Comparison of ENCODE assay signal across 17 cellular contexts in genomic region chr22:20186183-20186870, GRCh38. TPM values are rescaled to one million over a fixed set of nuclear protein-coding genes. Genes with fewer than 3 reads are reported as not detected.
DNase-seq lines count a peak whose midpoint lies in the region; ATAC-seq and TF ChIP-seq lines count a peak whose summit lies in the region.
"Had no signal": no experiment of that assay in that cellular context is flagged by ENCODE, and none has a peak within 500 bp of the region (broad histone marks: within the 10 kb centered on the region; RNA-seq: fewer than 3 reads in every experiment).

No MANE protein-coding gene starts in this region.

- POLR2A ChIA-PET in PC-3 (lab: Charles Lee; ENCODE audit: unreplicated experiment), result interaction anchor here (0.6 kb wide), 1 partner anchor 11 kb away, joined by 3 read pairs; no protein-coding TSS in a partner anchor
- POLR2A ChIA-PET in Caco-2 (lab: Charles Lee), result no interaction called here

- H3K4me1 ChIP-seq in DND-41 (ENCODE audit: insufficient read depth, low read length), result no peaks in the 10 kb centered on the region
- no peaks in the 10 kb centered on the region for H3K4me1 ChIP-seq in H9 (ENCODE audit: insufficient read depth, low read length)
- H3K4me1 ChIP-seq in PC-3 (ENCODE audit: insufficient read depth, low read length), result no peaks in the 10 kb centered on the region
- H3K4me1 ChIP-seq in iPS DF 6.9 (ENCODE audit: control insufficient read depth, insufficient read depth, low read length), result no peaks in the 10 kb centered on the region
- H3K4me1 ChIP-seq in ascending aorta, result no peaks in the 10 kb centered on the region
- H3K4me1 ChIP-seq in Caco-2, result no peaks in the 10 kb centered on the region
- no peaks in the 10 kb centered on the region for H3K4me1 ChIP-seq in transverse colon
- H3K4me1 ChIP-seq: heart right ventricle, lower lobe of right lung had no signal

- H3K4me2 ChIP-seq in DND-41 (ENCODE audit: insufficient read depth, low read length), result no peak overlapping the region
- H3K4me2 ChIP-seq in H9 (ENCODE audit: insufficient read depth, insufficient read length, low read length), result no peak overlapping the region
- no peak overlapping the region for H3K4me2 ChIP-seq in PC-3 (ENCODE audit: low read length)
- H3K4me2 ChIP-seq: smooth muscle cell had no signal

- no peaks in the 10 kb centered on the region for H3K23me2 ChIP-seq in H9 (ENCODE audit: insufficient read length, low read depth, low read length, poor library complexity, severe bottlenecking)

- no peaks in the 10 kb centered on the region for H3K79me1 ChIP-seq in H9 (ENCODE audit: insufficient read depth, low read depth, low read length, poor library complexity, severe bottlenecking)

- H2AFZ ChIP-seq in DND-41 (ENCODE audit: low read depth, low read length) (no peak overlapping the region), H9 (ENCODE audit: low read length) (no peak overlapping the region), PC-3 (ENCODE audit: low read length) (no peak overlapping the region)

- H3K18ac ChIP-seq in H9 (ENCODE audit: insufficient read length, low read depth, low read length), result no peak overlapping the region

- no peak for TF ChIP-seq EP300 in transverse colon (IDR thresholded peaks at IDR 0.05; ENCODE audit: low read depth)

- DNase-seq in DND-41, result no peak
- DNase-seq in H9, result peak; percentile 87
- no peak for DNase-seq in PC-3
- DNase-seq in iPS DF 6.9 (ENCODE audit: low read depth, low spot score), result peak; percentile 37
- no peak for DNase-seq in ascending aorta (ENCODE audit: low spot score in 2 of 2)
- no peak for DNase-seq in Caco-2
- DNase-seq in transverse colon, result no peak
- DNase-seq: activated naive CD4-positive, alpha-beta T cell; CD4-positive, CD25-positive, alpha-beta regulatory T cell; heart right ventricle; Kasumi-1; lower lobe of right lung; NCI-H2107; T1000 had no signal

- H3K79me2 ChIP-seq in DND-41 (ENCODE audit: insufficient read depth, low read length), result no peaks in the 10 kb centered on the region
- H3K79me2 ChIP-seq in H9 (ENCODE audit: insufficient read depth, low read length), result no peaks in the 10 kb centered on the region
- H3K79me2 ChIP-seq in PC-3 (ENCODE audit: low read length), result no peaks in the 10 kb centered on the region

- intact Hi-C loops in PC-3 (cut with micrococcal nuclease), result no loop called here
- intact Hi-C loops in ascending aorta (cut with DNase I), result no loop called here
- intact Hi-C loops in Caco-2 (cut with micrococcal nuclease; ENCODE audit: unreplicated experiment), result no loop called here
- intact Hi-C loops in transverse colon (cut with DNase I; ENCODE audit: low total_unique reads), result no loop called here

- H3T11ph ChIP-seq in H9 (ENCODE audit: low read length), result no peak overlapping the region

- H4K91ac ChIP-seq in H9 (ENCODE audit: insufficient read length, low read depth, low read length), result no peak overlapping the region

- no peak overlapping the region for H3K4me3 ChIP-seq in DND-41 (ENCODE audit: low read depth in 1 of 2, low read length in 2 of 2)
- no peak overlapping the region for H3K4me3 ChIP-seq in PC-3 (ENCODE audit: low read length)
- no peak overlapping the region for H3K4me3 ChIP-seq in iPS DF 6.9 (ENCODE audit: low read length)
- no peak overlapping the region for H3K4me3 ChIP-seq in ascending aorta
- no peak overlapping the region for H3K4me3 ChIP-seq in Caco-2 (ENCODE audit: low read depth, low read length)
- no peak overlapping the region for H3K4me3 ChIP-seq in transverse colon
- H3K4me3 ChIP-seq: heart right ventricle, lower lobe of right lung, smooth muscle cell had no signal

- H4K5ac ChIP-seq in H9 (ENCODE audit: insufficient read length, low read depth, low read length), result no peak overlapping the region

- ATAC-seq in DND-41 (ENCODE audit: insufficient read depth, low read depth), result no peak
- no peak for ATAC-seq in PC-3
- no peak for ATAC-seq in GM18907 (IDR thresholded peaks at IDR 0.05; ENCODE audit: unreplicated experiment)
- ATAC-seq: heart right ventricle, lower lobe of right lung had no signal

- H2BK120ac ChIP-seq in H9 (ENCODE audit: low read depth, low read length, poor library complexity, severe bottlenecking), result no peak overlapping the region

- H3K27me3 ChIP-seq in DND-41 (ENCODE audit: insufficient read depth, low read length, poor library complexity) (no peaks in the 10 kb centered on the region), H9 (ENCODE audit: insufficient read depth, low read length) (no peaks in the 10 kb centered on the region), PC-3 (ENCODE audit: low read length) (no peaks in the 10 kb centered on the region), iPS DF 6.9 (ENCODE audit: control insufficient read depth, insufficient read depth, low read length) (no peaks in the 10 kb centered on the region), ascending aorta (no peaks in the 10 kb centered on the region), Caco-2 (replicated peaks; ENCODE audit: control insufficient read depth, insufficient read depth, low read length) (no peaks in the 10 kb centered on the region), transverse colon (peaks cover 3% of the 10 kb centered on the region)

- CTCF ChIA-PET in PC-3 (lab: Charles Lee) (no interaction called here), Caco-2 (lab: Charles Lee) (no interaction called here)

- H3K23ac ChIP-seq in H9 (ENCODE audit: insufficient read length, low read depth, low read length), result no peak overlapping the region

- TF ChIP-seq CTCF in DND-41 (IDR thresholded peaks at IDR 0.05; ENCODE audit: borderline replicate concordance, extremely low read depth, low read length, poor library complexity, severe bottlenecking) (peak; percentile 15), H9 (conservative IDR thresholded peaks at IDR 0.05) (peak; percentile 70), PC-3 (conservative IDR thresholded peaks at IDR 0.05; ENCODE audit: low read depth, low read length) (peak; percentile 24; the same call in 1 of the 2 replicates), ascending aorta (IDR thresholded peaks at IDR 0.05) (no peak), Caco-2 (IDR thresholded peaks at IDR 0.05; ENCODE audit: insufficient read depth in 1 of 2, low read depth in 1 of 2, low read length in 1 of 2, severe bottlenecking in 1 of 2, unreplicated experiment in 1 of 2) (no peak), transverse colon (IDR thresholded peaks at IDR 0.05) (no peak)

- no peak overlapping the region; a peak in 1 of 7 replicates for H3K27ac Mint-ChIP-seq in H9
- H3K27ac Mint-ChIP-seq in Caco-2 (ENCODE audit: unreplicated experiment), result no peak overlapping the region
- H3K27ac Mint-ChIP-seq: CD4-positive, CD25-positive, alpha-beta regulatory T cell had no signal

- H3K9me2 ChIP-seq in PC-3 (replicated peaks; ENCODE audit: low read length), result no peaks in the 10 kb centered on the region

- H4K8ac ChIP-seq in H9 (replicated peaks; ENCODE audit: insufficient read length, low read depth, low read length), result no peak overlapping the region

- no peaks in the 10 kb centered on the region for H3K36me3 ChIP-seq in DND-41 (ENCODE audit: insufficient read depth, low read length)
- H3K36me3 ChIP-seq in PC-3 (ENCODE audit: low read depth, low read length), result no peaks in the 10 kb centered on the region
- no peaks in the 10 kb centered on the region for H3K36me3 ChIP-seq in iPS DF 6.9 (ENCODE audit: control insufficient read depth, insufficient read depth, low read length)
- no peaks in the 10 kb centered on the region for H3K36me3 ChIP-seq in ascending aorta
- no peaks in the 10 kb centered on the region for H3K36me3 ChIP-seq in Caco-2 (ENCODE audit: control insufficient read depth, insufficient read depth, low read length)
- no peaks in the 10 kb centered on the region for H3K36me3 ChIP-seq in transverse colon
- H3K36me3 ChIP-seq: heart right ventricle, lower lobe of right lung had no signal

- no peak overlapping the region for H3K56ac ChIP-seq in H9 (ENCODE audit: insufficient read length, low read depth, low read length)

- WGBS in H9 (ENCODE audit: extremely low coverage, insufficient read length, low lambda C conversion rate), result no CpG with 5 or more reads among the region's 10 CpGs
- WGBS in iPS DF 6.9 (ENCODE audit: insufficient coverage, insufficient read length), result no CpG with 5 or more reads among the region's 10 CpGs
- 57% methylated on average over 10 of the region's 10 CpGs; no CpG with 5 or more reads in 1 of the 2 donors for WGBS in transverse colon (ENCODE audit: low coverage in 1 of 2), 2 donors

- H4K20me1 ChIP-seq in DND-41 (ENCODE audit: insufficient read depth, low read length) (no peaks in the 10 kb centered on the region), H9 (ENCODE audit: control insufficient read depth, insufficient read depth, insufficient read length) (peaks cover 3% of the 10 kb centered on the region), PC-3 (ENCODE audit: low read length) (no peaks in the 10 kb centered on the region)

- no peak overlapping the region for H2BK15ac ChIP-seq in H9 (ENCODE audit: low read depth, low read length)

- H3K4me3 Mint-ChIP-seq in H9 (no peak overlapping the region), Caco-2 (ENCODE audit: unreplicated experiment) (no peak overlapping the region)
- H3K4me3 Mint-ChIP-seq: CD4-positive, CD25-positive, alpha-beta regulatory T cell had no signal

- H3K14ac ChIP-seq in H9 (ENCODE audit: insufficient read depth, low read length), result no peak overlapping the region

- no peaks in the 10 kb centered on the region for H3F3A ChIP-seq in PC-3 (ENCODE audit: low read length, unreplicated experiment)

- peaks cover 5 to 12% of the 10 kb centered on the region in 2 experiments for H3K4me1 Mint-ChIP-seq in H9
- no peaks in the 10 kb centered on the region for H3K4me1 Mint-ChIP-seq in Caco-2 (ENCODE audit: low read depth, unreplicated experiment)
- H3K4me1 Mint-ChIP-seq: CD4-positive, CD25-positive, alpha-beta regulatory T cell had no signal

- no peaks in the 10 kb centered on the region for H3K9me3 ChIP-seq in DND-41 (ENCODE audit: insufficient read depth, low read length, severe bottlenecking)
- no peaks in the 10 kb centered on the region for H3K9me3 ChIP-seq in H9 (ENCODE audit: control insufficient read depth, low read depth, low read length)
- H3K9me3 ChIP-seq in PC-3 (ENCODE audit: low read length), result no peaks in the 10 kb centered on the region
- H3K9me3 ChIP-seq in iPS DF 6.9 (ENCODE audit: control insufficient read depth, insufficient read depth, low read length), result no peaks in the 10 kb centered on the region
- no peaks in the 10 kb centered on the region for H3K9me3 ChIP-seq in ascending aorta
- no peaks in the 10 kb centered on the region for H3K9me3 ChIP-seq in Caco-2
- no peaks in the 10 kb centered on the region for H3K9me3 ChIP-seq in transverse colon
- H3K9me3 ChIP-seq: heart right ventricle, lower lobe of right lung had no signal

- H3K4ac ChIP-seq in H9 (ENCODE audit: low read depth, low read length), result no peak overlapping the region

- BruUV-seq in PC-3 (replicated peaks; lab: Mats Ljungman, UMichigan) (no TSS peak), Caco-2 (replicated peaks; lab: Mats Ljungman, UMichigan) (no TSS peak)

- H2AK5ac ChIP-seq in H9 (ENCODE audit: insufficient read length, low read length), result no peak overlapping the region

- H3K36me3 Mint-ChIP-seq in H9 (ENCODE audit: insufficient read depth in 1 of 3, low read depth in 3 of 3), result no peaks in the 10 kb centered on the region
- no peaks in the 10 kb centered on the region for H3K36me3 Mint-ChIP-seq in Caco-2 (ENCODE audit: insufficient read depth, unreplicated experiment)
- H3K36me3 Mint-ChIP-seq: CD4-positive, CD25-positive, alpha-beta regulatory T cell had no signal

- in situ Hi-C loops in transverse colon (cut with MboI; ENCODE audit: low pct_ligation_motif_present in 1 of 4, low pct_unique_long_range_greater_than_20kb in 1 of 4, low sequenced_read_pairs in 3 of 4), result no loop called here

- no peak overlapping the region for H2BK5ac ChIP-seq in H9 (ENCODE audit: insufficient read length, low read length)

- no peak overlapping the region for H2BK20ac ChIP-seq in H9 (ENCODE audit: low read depth, low read length, poor library complexity, severe bottlenecking)

- H3K27ac ChIP-seq in DND-41 (ENCODE audit: low read length) (no peak overlapping the region), H9 (ENCODE audit: insufficient read length, low read depth, low read length) (no peak overlapping the region), PC-3 (ENCODE audit: low read length) (no peak overlapping the region), iPS DF 6.9 (ENCODE audit: low read length) (no peak overlapping the region), ascending aorta (no peak overlapping the region), transverse colon (no peak overlapping the region)
- H3K27ac ChIP-seq: heart right ventricle, lower lobe of right lung had no signal

- H3K9me3 Mint-ChIP-seq in H9 (no peaks in the 10 kb centered on the region), Caco-2 (ENCODE audit: unreplicated experiment) (no peaks in the 10 kb centered on the region)
- H3K9me3 Mint-ChIP-seq: CD4-positive, CD25-positive, alpha-beta regulatory T cell had no signal

- no peak for TF ChIP-seq POLR2A in transverse colon (IDR thresholded peaks at IDR 0.05)

- no peak overlapping the region for H2BK12ac ChIP-seq in H9 (ENCODE audit: insufficient read length, low read depth, low read length)

- H3K9ac ChIP-seq in DND-41 (ENCODE audit: low read depth, low read length), result no peak overlapping the region
- H3K9ac ChIP-seq in H9 (ENCODE audit: extremely low read depth, insufficient read length, low read length), result no peak overlapping the region
- no peak overlapping the region for H3K9ac ChIP-seq in PC-3 (ENCODE audit: low read length)

- H3K27me3 Mint-ChIP-seq in H9 (ENCODE audit: low read depth), result no peaks in the 10 kb centered on the region
- no peaks in the 10 kb centered on the region for H3K27me3 Mint-ChIP-seq in Caco-2 (ENCODE audit: insufficient read depth, unreplicated experiment)
- H3K27me3 Mint-ChIP-seq: CD4-positive, CD25-positive, alpha-beta regulatory T cell had no signal

RNA-seq across cellular contexts. Expression of gene CCDC188, which starts 35.5 kb away (rescaled TPM):
- not detected in 2 replicates for total RNA-seq in H9 (2021)
- total RNA-seq in PC-3 (2014; rRNA removed), result not detected in 2 replicates
- not detected for total RNA-seq in ascending aorta
- total RNA-seq in Caco-2 (2022), result not detected in 2 replicates
- under 1 TPM in 1 of 4 donors, not detected in 3; 0.41 TPM for total RNA-seq in transverse colon
- total RNA-seq: activated CD8-positive, alpha-beta memory T cell treated with anti-CD3 and anti-CD28 coated beads for 36 hours; smooth muscle cell had no signal

RNA-seq across cellular contexts. Expression of gene ZDHHC8, which starts 54.7 kb away (rescaled TPM):
- total RNA-seq in H9 (2021) (47.3 and 51.7 TPM in 2 replicates), PC-3 (2014; rRNA removed) (24.6 and 26.8 TPM in 2 replicates), ascending aorta (35.5 TPM), Caco-2 (2022) (39.9 and 45.7 TPM in 2 replicates), transverse colon (10 to 100 TPM; 14.7 to 56.5 (median 17.1) TPM)

Comparison
In these comparisons a context has a peak if more than half of its experiments do, and no peak if none do; other contexts are left out.
1. DNase-seq: peak in H9 (single experiment) and iPS DF 6.9 (single experiment); none in DND-41 (single experiment), PC-3 (single experiment), ascending aorta (0 of 2), Caco-2 (0 of 2) and transverse colon (single experiment).
2. CTCF ChIP-seq: peak in DND-41 (single experiment), H9 (single experiment) and PC-3 (single experiment); none in ascending aorta (0 of 3), Caco-2 (0 of 2) and transverse colon (0 of 5).